Comparison of ENCODE assay signal across 27 cellular contexts in genomic region chr7:111630862-111631261, GRCh38.
"Had no signal": no experiment of that assay in that cellular context is flagged by ENCODE, and none has a peak within 500 bp of the region (broad histone marks: within the 10 kb centered on the region; RNA-seq: fewer than 3 reads in every experiment).

No MANE protein-coding gene starts in this region.

- FAIRE-seq: urothelium cell line had no signal

- H3K4me1 ChIP-seq: stomach, suprapubic skin, testis, thyroid gland, tibial artery, tibial nerve, transverse colon, upper lobe of left lung, upper lobe of right lung, uterus, vagina had no signal

- H3K4me3 ChIP-seq: stomach, suprapubic skin, testis, thoracic aorta, thyroid gland, tibial artery, tibial nerve, transverse colon, upper lobe of left lung, upper lobe of right lung, uterus, vagina had no signal

- H3K36me3 ChIP-seq: stomach, suprapubic skin, thoracic aorta, thyroid gland, tibial artery, tibial nerve, transverse colon, upper lobe of left lung, upper lobe of right lung, uterus, vagina had no signal

- ATAC-seq: stimulated activated effector memory CD8-positive, alpha-beta T cell treated with anti-CD3 and anti-CD28 coated beads, Interleukin-12 subunit alpha, Interleukin-12 subunit beta, amount 100 ng/mL, for 72 hours; stimulated activated memory B cell treated with anti-CD40 and anti-IgM and Interleukin-4, amounts not matched to agents 10 μg/mL and 1 μg/mL and 100 μg/mL, for 72 hours; stimulated activated naive B cell treated with anti-CD40 and anti-IgM and Interleukin-4, amounts not matched to agents 10 μg/mL and 1 μg/mL and 100 μg/mL, for 72 hours; stimulated activated naive CD8-positive, alpha-beta T cell treated with anti-CD3 and anti-CD28 coated beads, Interleukin-15, amount 100 ng/mL, for 72 hours; stimulated activated naive CD8-positive, alpha-beta T cell treated with anti-CD3 and anti-CD28 coated beads, Interleukin-15, Interleukin-2, amounts not matched to agents 100 U/mL and 50 U/mL, for 24 hours; upper lobe of right lung had no signal

- H3K9me3 ChIP-seq: testis, thyroid gland, upper lobe of right lung, vagina had no signal

- H3K27me3 ChIP-seq: stomach, suprapubic skin, testis, thyroid gland, tibial artery, tibial nerve, transverse colon, upper lobe of left lung, upper lobe of right lung, uterus, vagina had no signal

- H3K27ac ChIP-seq: stomach, suprapubic skin, testis, thoracic aorta, thyroid gland, tibial artery, tibial nerve, transverse colon, upper lobe of left lung, upper lobe of right lung, uterus, vagina had no signal

- DNase-seq: stimulated activated CD4-positive, alpha-beta T cell treated with anti-CD3 and anti-CD28 coated beads, Interleukin-2, amount 100 ng/mL, for 48 hours; stimulated activated CD4-positive, alpha-beta T cell treated with anti-CD3 and anti-CD28 coated beads, Interleukin-4, amount 100 ng/mL, for 1 hour; stimulated activated CD4-positive, alpha-beta T cell treated with anti-CD3 and anti-CD28 coated beads, Interleukin-4, amount 100 ng/mL, for 24 hours; stimulated activated CD4-positive, alpha-beta T cell treated with anti-CD3 and anti-CD28 coated beads, Interleukin-4, amount 100 ng/mL, for 4 hours; stimulated activated CD8-positive, alpha-beta memory T cell treated with anti-CD3 and anti-CD28 coated beads, Interleukin-4, amount 100 ng/mL, for 48 hours; stimulated activated naive B cell treated with anti-CD40 and anti-IgM and Interleukin-4, amounts not matched to agents 10 μg/mL and 1 μg/mL and 100 μg/mL, for 72 hours; stimulated activated naive CD4-positive, alpha-beta T cell; stimulated activated naive CD4-positive, alpha-beta T cell treated with Interleukin-2 at 50 U/mL for 16 hours; stimulated activated naive CD8-positive, alpha-beta T cell treated with anti-CD3 and anti-CD28 coated beads, Interleukin-15, amount 100 ng/mL, for 72 hours; stimulated activated naive CD8-positive, alpha-beta T cell treated with anti-CD3 and anti-CD28 coated beads, Interleukin-15, Interleukin-2, amounts not matched to agents 100 U/mL and 50 U/mL, for 24 hours; stomach; substantia nigra; testis; thyroid gland; tibial artery; transverse colon; trophoblast cell; upper lobe of left lung; upper lobe of right lung; uterus had no signal
